Comparison of ENCODE assay signal across 21 cellular contexts in genomic region chr10:5282137-5282536, GRCh38.
DNase-seq lines count a peak whose midpoint lies in the region; ATAC-seq, FAIRE-seq and TF ChIP-seq lines count a peak whose summit lies in the region.
"Had no signal": no experiment of that assay in that cellular context is flagged by ENCODE, and none has a peak within 500 bp of the region (broad histone marks: within the 10 kb centered on the region; RNA-seq: fewer than 3 reads in every experiment).

No MANE protein-coding gene starts in this region.

- no peak for TF ChIP-seq EP300 in esophagus muscularis mucosa (IDR thresholded peaks at IDR 0.05)

- H3K27ac ChIP-seq in breast epithelium (no peak overlapping the region), esophagus muscularis mucosa (replicated peaks in 1 of 4) (no peak overlapping the region), substantia nigra (ENCODE audit: low read depth, low read length, poor library complexity, severe bottlenecking) (no peak overlapping the region), pancreas (no peak overlapping the region)

- H3K27me3 Mint-ChIP-seq in MCF 10A (ENCODE audit: insufficient read depth, unreplicated experiment) (no peaks in the 10 kb centered on the region), progenitor cell of endocrine pancreas (peaks cover 3% of the 10 kb centered on the region)
- H3K27me3 Mint-ChIP-seq in activated T-helper 17 cell treated with anti-CD3 and anti-CD28 coated beads, Interleukin-2, amount 50 U/mL, for 72 hours: no peaks in the 10 kb centered on the region

- H3K4me1 Mint-ChIP-seq in MCF 10A (ENCODE audit: insufficient read depth, unreplicated experiment) (peaks cover 20% of the 10 kb centered on the region), progenitor cell of endocrine pancreas (ENCODE audit: low read depth) (peaks cover 3% of the 10 kb centered on the region)
- H3K4me1 Mint-ChIP-seq in activated T-helper 17 cell treated with anti-CD3 and anti-CD28 coated beads, Interleukin-2, amount 50 U/mL, for 72 hours: peaks cover 20% of the 10 kb centered on the region

- TF ChIP-seq POLR2A in breast epithelium (IDR thresholded peaks at IDR 0.05) (no peak), esophagus muscularis mucosa (IDR thresholded peaks at IDR 0.05; ENCODE audit: low read depth) (no peak)

- no TSS peak for BruUV-seq in MCF 10A (replicated peaks; lab: Mats Ljungman, UMichigan)

- H3K27ac Mint-ChIP-seq in MCF 10A (ENCODE audit: low read depth, unreplicated experiment): peak overlapping the region; percentile 2
- peak overlapping the region; percentile 6 for H3K27ac Mint-ChIP-seq in activated T-helper 17 cell treated with anti-CD3 and anti-CD28 coated beads, Interleukin-2, amount 50 U/mL, for 72 hours
- peak overlapping the region; percentile 7 for H3K27ac Mint-ChIP-seq in progenitor cell of endocrine pancreas

- H3K4me3 ChIP-seq in breast epithelium (no peak overlapping the region), esophagus muscularis mucosa (no peak overlapping the region), pancreas (no peak overlapping the region)
- H3K4me3 ChIP-seq: HAP-1 had no signal

- POLR2A ChIA-PET in MCF 10A (lab: Yijun Ruan, JAX): interaction anchor here (0.6 kb wide), 1 partner anchor 10 kb away, joined by 3 read pairs; no protein-coding TSS in a partner anchor

- intact Hi-C loops in MCF 10A (cut with micrococcal nuclease) (loop anchor here (5.0 kb wide), 1 partner anchor 150 kb away; no protein-coding TSS in a partner anchor), breast epithelium (cut with DNase I; ENCODE audit: low total_unique reads) (no loop called here), esophagus muscularis mucosa (cut with DNase I) (loop anchor here (2.0 kb wide), 1 partner anchor 431 kb away; no protein-coding TSS in a partner anchor), pancreas (cut with DNase I) (loop anchor here in 2 of 3 donors (10.0 kb wide), 2 partner anchors 267 to 437 kb away; no protein-coding TSS in a partner anchor)

- DNase-seq in MCF 10A (ENCODE audit: unreplicated experiment) (no peak), breast epithelium (ENCODE audit: low spot score in 2 of 2) (no peak), esophagus muscularis mucosa (ENCODE audit: extremely low spot score) (peak; percentile 66), progenitor cell of endocrine pancreas (ENCODE audit: low spot score, unreplicated experiment) (no peak), NCI-H446 treated with DMSO at 0.1 percent for 48 hours (lab: John Stamatoyannopoulos, UW) (no peak), substantia nigra (lab: John Stamatoyannopoulos, UW) (no peak), pancreas (no peak)
- DNase-seq: ACHN, C1 segment of cervical spinal cord, DMS79, Kasumi-1, NCI-H1092 treated with DMSO at 0.1 percent for 48 hours, NCI-H146, NCI-H2029 treated with DMSO at 0.1 percent for 48 hours, NCI-H510A treated with DMSO at 0.1 percent for 48 hours, NCI-H774, SK-N-SH had no signal

- ATAC-seq in activated T-helper 17 cell treated with anti-CD3 and anti-CD28 coated beads, Interleukin-2, amount 50 U/mL, for 72 hours (replicated peaks): no peak
- no peak for ATAC-seq in pancreas

- no peaks in the 10 kb centered on the region for H3K4me1 ChIP-seq in breast epithelium
- peaks cover 0 to 6% (median 2%) of the 10 kb centered on the region in 4 donors for H3K4me1 ChIP-seq in esophagus muscularis mucosa
- H3K4me1 ChIP-seq in pancreas: no peaks in the 10 kb centered on the region
- H3K4me1 ChIP-seq: HAP-1 had no signal

- CTCF ChIA-PET in MCF 10A (lab: Yijun Ruan, JAX): interaction anchor here (0.6 to 4.5 kb wide), 6 partner anchors 24 to 801 kb away, joined by 4 to 53 read pairs (median 7); no protein-coding TSS in a partner anchor

- TF ChIP-seq CTCF in MCF 10A (IDR thresholded peaks at IDR 0.05; ENCODE audit: unreplicated experiment): no peak
- no peak for TF ChIP-seq CTCF in breast epithelium (IDR thresholded peaks at IDR 0.05)
- TF ChIP-seq CTCF in esophagus muscularis mucosa (IDR thresholded peaks at IDR 0.05): no peak
- TF ChIP-seq CTCF in progenitor cell of endocrine pancreas (IDR thresholded peaks at IDR 0.05; ENCODE audit: unreplicated experiment): no peak
- no peak for TF ChIP-seq CTCF in pancreas (IDR thresholded peaks at IDR 0.05)

- H3K36me3 ChIP-seq in breast epithelium (no peaks in the 10 kb centered on the region), esophagus muscularis mucosa (no peaks in the 10 kb centered on the region), pancreas (no peaks in the 10 kb centered on the region)
- H3K36me3 ChIP-seq: HAP-1 had no signal

- H3K36me3 Mint-ChIP-seq in MCF 10A (ENCODE audit: insufficient read depth, unreplicated experiment): no peaks in the 10 kb centered on the region
- H3K36me3 Mint-ChIP-seq in activated T-helper 17 cell treated with anti-CD3 and anti-CD28 coated beads, Interleukin-2, amount 50 U/mL, for 72 hours (ENCODE audit: low read depth): peaks cover 42% of the 10 kb centered on the region
- H3K36me3 Mint-ChIP-seq in progenitor cell of endocrine pancreas (ENCODE audit: insufficient read depth): no peaks in the 10 kb centered on the region

- H3K4me3 Mint-ChIP-seq in MCF 10A (ENCODE audit: unreplicated experiment) (no peak overlapping the region), progenitor cell of endocrine pancreas (ENCODE audit: low read depth) (no peak overlapping the region)
- no peak overlapping the region for H3K4me3 Mint-ChIP-seq in activated T-helper 17 cell treated with anti-CD3 and anti-CD28 coated beads, Interleukin-2, amount 50 U/mL, for 72 hours

- H3K27me3 ChIP-seq in breast epithelium (no peaks in the 10 kb centered on the region), esophagus muscularis mucosa (no peaks in the 10 kb centered on the region), pancreas (peaks cover 0 to 5% (median 0%) of the 10 kb centered on the region in 4 donors)

- WGBS in esophagus muscularis mucosa: 79% methylated on average over 2 of the region's 2 CpGs
- 80 to 86% methylated on average over 2 of the region's 2 CpGs for WGBS in pancreas, 2 donors

- FAIRE-seq in pancreas (lab: Jason Lieb, UNC): no peak
- FAIRE-seq: GM12892, GM18507 had no signal

- H3K9me3 Mint-ChIP-seq in MCF 10A (ENCODE audit: unreplicated experiment) (peaks cover 7% of the 10 kb centered on the region), progenitor cell of endocrine pancreas (ENCODE audit: low read depth) (no peaks in the 10 kb centered on the region)
- H3K9me3 Mint-ChIP-seq in activated T-helper 17 cell treated with anti-CD3 and anti-CD28 coated beads, Interleukin-2, amount 50 U/mL, for 72 hours: no peaks in the 10 kb centered on the region

- H3K9me3 ChIP-seq in breast epithelium: no peaks in the 10 kb centered on the region
- no peaks in the 10 kb centered on the region for H3K9me3 ChIP-seq in esophagus muscularis mucosa
- H3K9me3 ChIP-seq in pancreas: no peaks in the 10 kb centered on the region
- H3K9me3 ChIP-seq: HAP-1, SK-N-SH had no signal
